Comparison of ENCODE assay signal across 8 cellular contexts in the genomic region with DNA sequence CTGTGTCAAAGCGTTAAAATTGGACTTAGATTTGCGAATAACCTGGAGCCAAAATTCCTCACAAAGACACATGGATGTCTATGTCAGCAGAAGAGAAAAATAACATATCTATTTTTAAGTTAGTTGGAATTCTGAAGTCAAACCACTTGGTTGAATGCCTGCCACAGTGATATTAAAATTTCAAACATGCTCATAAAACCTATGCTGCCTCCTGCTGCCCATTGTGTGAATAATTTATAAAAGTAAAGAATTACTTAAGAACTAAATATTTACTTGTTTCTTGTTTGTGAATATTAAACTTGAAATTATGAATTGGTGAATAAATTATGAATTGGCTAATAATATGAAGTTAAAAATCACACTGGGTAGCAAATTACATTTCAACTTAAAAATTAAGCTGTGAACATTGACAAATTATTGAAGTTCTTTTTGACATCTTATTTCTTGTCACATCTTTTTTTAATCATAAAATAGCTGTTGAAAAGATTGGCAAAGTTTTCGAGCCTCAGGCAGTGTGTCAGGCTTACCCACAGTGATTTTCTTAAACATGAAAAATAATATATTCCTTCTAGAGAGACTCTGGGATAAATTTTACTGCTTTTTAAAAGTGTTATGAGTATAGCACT. TPM values are rescaled to one million over a fixed set of nuclear protein-coding genes. Genes with fewer than 3 reads are reported as not detected.
DNase-seq lines count a peak whose midpoint lies in the region; ATAC-seq and TF ChIP-seq lines count a peak whose summit lies in the region.

No MANE protein-coding gene starts in this region.

- H3K4me1 Mint-ChIP-seq in stimulated activated naive B cell treated with anti-CD40 and anti-IgM and Interleukin-4, amounts not matched to agents 10 μg/mL and 1 μg/mL and 100 μg/mL, for 72 hours, result peaks cover 3 to 6% of the 10 kb centered on the region in 2 donors

- ATAC-seq in GM18498 (IDR thresholded peaks at IDR 0.05; ENCODE audit: unreplicated experiment) (peak; percentile 46), GM18520 (IDR thresholded peaks at IDR 0.05; ENCODE audit: unreplicated experiment) (no peak)
- no peak for ATAC-seq in stimulated activated naive B cell treated with anti-CD40 and anti-IgM and Interleukin-4, amounts not matched to agents 10 μg/mL and 1 μg/mL and 100 μg/mL, for 72 hours (replicated peaks)

- H3K27ac ChIP-seq in RWPE1, result no peak overlapping the region

- H3K4me3 Mint-ChIP-seq in stimulated activated naive B cell treated with anti-CD40 and anti-IgM and Interleukin-4, amounts not matched to agents 10 μg/mL and 1 μg/mL and 100 μg/mL, for 72 hours, result no peak overlapping the region

- POLR2A ChIA-PET in RWPE1 (lab: Yijun Ruan, JAX; ENCODE audit: low non-redundant PET), result no interaction called here

- peak; percentile 65 for TF ChIP-seq CTCF in RWPE1 (conservative IDR thresholded peaks at IDR 0.05; ENCODE audit: low read depth)

- no peaks in the 10 kb centered on the region for H3K27me3 Mint-ChIP-seq in stimulated activated naive B cell treated with anti-CD40 and anti-IgM and Interleukin-4, amounts not matched to agents 10 μg/mL and 1 μg/mL and 100 μg/mL, for 72 hours

- no peak for DNase-seq in RWPE1 (ENCODE audit: low spot score)
- DNase-seq in fibroblast of gingiva (ENCODE audit: low read depth), result peak; percentile 78
- DNase-seq in pons (ENCODE audit: low spot score), result peak; percentile 75
- no peak for DNase-seq in cerebellum (ENCODE audit: low spot score)
- DNase-seq in HuH-7 (ENCODE audit: low spot score), result no peak
- DNase-seq in stimulated activated naive B cell treated with anti-CD40 and anti-IgM and Interleukin-4, amounts not matched to agents 10 μg/mL and 1 μg/mL and 100 μg/mL, for 72 hours, result no peak

- H3K9me3 Mint-ChIP-seq in stimulated activated naive B cell treated with anti-CD40 and anti-IgM and Interleukin-4, amounts not matched to agents 10 μg/mL and 1 μg/mL and 100 μg/mL, for 72 hours, result no peaks in the 10 kb centered on the region

- no peaks in the 10 kb centered on the region for H3K36me3 Mint-ChIP-seq in stimulated activated naive B cell treated with anti-CD40 and anti-IgM and Interleukin-4, amounts not matched to agents 10 μg/mL and 1 μg/mL and 100 μg/mL, for 72 hours

- CTCF ChIA-PET in RWPE1 (lab: Yijun Ruan, JAX), result interaction anchor here (0.7 kb wide), 1 partner anchor 9 kb away, joined by 3 read pairs; no protein-coding TSS in a partner anchor

- no peak overlapping the region for H3K27ac Mint-ChIP-seq in stimulated activated naive B cell treated with anti-CD40 and anti-IgM and Interleukin-4, amounts not matched to agents 10 μg/mL and 1 μg/mL and 100 μg/mL, for 72 hours

RNA-seq across cellular contexts. Expression of gene FABP2, which starts 35.4 kb away (rescaled TPM):
- not detected for total RNA-seq in cerebellum

Comparison
In these comparisons a context has a peak if more than half of its experiments do, and no peak if none do; other contexts are left out.
1. DNase-seq: peak in fibroblast of gingiva (single experiment) and pons (single experiment); none in RWPE1 (single experiment), cerebellum (single experiment), HuH-7 (single experiment) and stimulated activated naive B cell treated with anti-CD40 and anti-IgM and Interleukin-4, amounts not matched to agents 10 μg/mL and 1 μg/mL and 100 μg/mL, for 72 hours (single experiment).